In genomic region chr22:48112687-48113521, GRCh38 we compare ENCODE assay signal across 1 cellular context.
TF ChIP-seq lines count a peak whose summit lies in the region.

No MANE protein-coding gene starts in this region.

TF ChIP-seq in GM12878, 131 proteins besides CTCF, POLR2A, EP300 and RAD21 (continued from another document):
- TF ChIP-seq BCL3 (IDR thresholded peaks at IDR 0.05; ENCODE audit: borderline replicate concordance, insufficient read depth, low read depth, low read length, poor library complexity, severe bottlenecking) (no peak), YBX1 (IDR thresholded peaks at IDR 0.05) (no peak), CEBPZ (IDR thresholded peaks at IDR 0.05; ENCODE audit: low read depth, low read length) (no peak), EED (IDR thresholded peaks at IDR 0.05; ENCODE audit: low read depth) (0 out of 2 replicates have a peak, but pooled peaks have one; percentile 11)
